Comparison of ENCODE assay signal across 21 cellular contexts in the genomic region with DNA sequence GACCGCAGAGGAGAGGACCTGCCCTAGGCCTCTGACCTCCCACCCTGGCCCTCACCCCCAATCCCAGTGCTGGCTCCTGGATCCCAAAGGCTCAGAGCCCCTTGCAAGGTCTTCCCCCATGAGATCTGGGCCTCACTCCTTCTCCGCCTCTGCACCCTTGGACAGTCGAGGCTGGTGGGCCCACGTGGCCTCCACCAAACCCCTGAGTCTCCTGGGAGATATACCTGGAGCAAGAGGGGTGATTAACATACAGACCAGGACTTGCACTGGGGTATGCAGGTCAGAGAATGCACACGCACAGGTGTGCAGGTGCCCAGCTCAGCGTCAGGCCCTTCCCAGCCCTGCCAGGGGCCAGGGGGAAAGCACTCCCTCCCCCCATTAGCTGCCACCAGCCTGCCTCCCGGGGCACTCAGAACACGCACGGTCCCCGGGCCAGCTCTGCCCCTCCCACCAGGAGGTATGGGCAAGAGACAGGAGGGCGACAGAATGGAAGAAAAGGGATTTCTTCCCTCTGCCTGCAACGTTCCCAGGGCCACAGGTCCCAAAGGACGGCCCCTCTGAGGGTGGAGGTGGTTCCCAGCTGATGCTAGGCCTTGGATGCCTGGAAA. TPM values are rescaled to one million over a fixed set of nuclear protein-coding genes. Genes with fewer than 3 reads are reported as not detected.
DNase-seq lines count a peak whose midpoint lies in the region; ATAC-seq, FAIRE-seq and TF ChIP-seq lines count a peak whose summit lies in the region.
"Had no signal": no experiment of that assay in that cellular context is flagged by ENCODE, and none has a peak within 500 bp of the region (broad histone marks: within the 10 kb centered on the region; RNA-seq: fewer than 3 reads in every experiment).

No MANE protein-coding gene starts in this region.

- H3K27me3 ChIP-seq in HepG2 (ENCODE audit: control insufficient read depth in 1 of 2, insufficient read depth in 2 of 2, low read length in 2 of 2) (peaks cover 8 to 44% of the 10 kb centered on the region in 2 experiments), right lobe of liver (no peaks in the 10 kb centered on the region), bronchial epithelial cell (ENCODE audit: control insufficient read depth, insufficient read depth, low read length) (no peaks in the 10 kb centered on the region), osteoblast (ENCODE audit: insufficient read depth, low read length) (peaks cover 17% of the 10 kb centered on the region), esophagus muscularis mucosa (peaks cover 0 to 62% (median 2%) of the 10 kb centered on the region in 4 donors)

- H3K27ac ChIP-seq in HepG2 (ENCODE audit: extremely low read length, insufficient read depth, low read length) = no peak overlapping the region
- no peak overlapping the region for H3K27ac ChIP-seq in right lobe of liver
- no peak overlapping the region for H3K27ac ChIP-seq in osteoblast (ENCODE audit: low read depth, low read length)
- no peak overlapping the region for H3K27ac ChIP-seq in esophagus muscularis mucosa (replicated peaks in 1 of 4)
- H3K27ac ChIP-seq: BLaER1 treated with 17β-estradiol and CSF1 and Interleukin-3, amounts not matched to agents 10 nM and 100 nM; SJCRH30 had no signal

- H3K9me3 ChIP-seq in HepG2 (ENCODE audit: low read length) (no peaks in the 10 kb centered on the region), right lobe of liver (no peaks in the 10 kb centered on the region), osteoblast (ENCODE audit: low read depth, low read length) (no peaks in the 10 kb centered on the region), esophagus muscularis mucosa (no peaks in the 10 kb centered on the region)
- H3K9me3 ChIP-seq: BLaER1 treated with 17β-estradiol and CSF1 and Interleukin-3, amounts not matched to agents 10 nM and 100 nM; SJCRH30 had no signal

- H3K4me3 ChIP-seq in HepG2 (replicated peaks in 1 of 3; ENCODE audit: insufficient read depth in 1 of 3, low read depth in 2 of 3, low read length in 3 of 3) = no peak overlapping the region
- no peak overlapping the region for H3K4me3 ChIP-seq in right lobe of liver
- H3K4me3 ChIP-seq in bronchial epithelial cell (ENCODE audit: low read depth, low read length) = no peak overlapping the region
- H3K4me3 ChIP-seq in osteoblast (ENCODE audit: insufficient read depth, low read length) = no peak overlapping the region
- no peak overlapping the region for H3K4me3 ChIP-seq in esophagus muscularis mucosa
- no peak overlapping the region for H3K4me3 ChIP-seq in foreskin fibroblast (ENCODE audit: low read depth in 1 of 2, low read length in 2 of 2)
- H3K4me3 ChIP-seq: BLaER1 treated with 17β-estradiol and CSF1 and Interleukin-3, amounts not matched to agents 10 nM and 100 nM; GM12878; SJCRH30 had no signal

- POLR2A ChIA-PET in HepG2 (lab: Yijun Ruan, JAX) = no interaction called here

- H3K79me2 ChIP-seq in HepG2 (ENCODE audit: insufficient read depth, low read length) (no peaks in the 10 kb centered on the region), osteoblast (ENCODE audit: insufficient read depth, low read length) (no peaks in the 10 kb centered on the region)

- no TSS peak for BruUV-seq in HepG2 (replicated peaks; lab: Mats Ljungman, UMichigan)

- no peak overlapping the region for H3K9ac ChIP-seq in HepG2 (ENCODE audit: insufficient read depth, low read depth, low read length)
- H3K9ac ChIP-seq: BLaER1 treated with 17β-estradiol and CSF1 and Interleukin-3, amounts not matched to agents 10 nM and 100 nM had no signal

- no peak overlapping the region for H3K4me2 ChIP-seq in HepG2 (ENCODE audit: low read depth, low read length)
- H3K4me2 ChIP-seq in osteoblast (ENCODE audit: insufficient read depth, low read length) = no peak overlapping the region
- H3K4me2 ChIP-seq: BLaER1 treated with 17β-estradiol and CSF1 and Interleukin-3, amounts not matched to agents 10 nM and 100 nM had no signal

- ATAC-seq in HepG2 = peak; percentile 13; the same call in 1 of the 3 replicates
- ATAC-seq in right lobe of liver = no peak
- ATAC-seq in HG02678 (IDR thresholded peaks at IDR 0.05; ENCODE audit: unreplicated experiment) = no peak
- ATAC-seq: GM12878 had no signal

- 21% methylated on average over 6 of the region's 13 CpGs for WGBS in HepG2 (ENCODE audit: low lambda C conversion rate)
- 53% methylated on average over 3 of the region's 13 CpGs for WGBS in right lobe of liver (ENCODE audit: insufficient coverage, low coverage, low lambda C conversion rate, missing lambda C conversion rate)
- WGBS in esophagus muscularis mucosa = 92% methylated on average over 11 of the region's 13 CpGs

- TF ChIP-seq EP300 in HepG2 (IDR thresholded peaks at IDR 0.05; ENCODE audit: low read depth in 2 of 2, low read length in 2 of 2) (no peak), HepG2 (CRISPR knock-in tag; IDR thresholded peaks at IDR 0.05; ENCODE audit: borderline replicate concordance) (no peak), esophagus muscularis mucosa (IDR thresholded peaks at IDR 0.05) (no peak)

- CTCF ChIA-PET in HepG2 (lab: Yijun Ruan, JAX; ENCODE audit: low intra/inter-chr PET ratio, low total read pairs) = no interaction called here

- no peaks in the 10 kb centered on the region for H3K36me3 ChIP-seq in HepG2 (replicated peaks in 1 of 2; ENCODE audit: control insufficient read depth in 1 of 2, insufficient read depth in 2 of 2, low read length in 2 of 2)
- H3K36me3 ChIP-seq in right lobe of liver = no peaks in the 10 kb centered on the region
- H3K36me3 ChIP-seq in bronchial epithelial cell (ENCODE audit: control insufficient read depth, insufficient read depth, low read length) = no peaks in the 10 kb centered on the region
- H3K36me3 ChIP-seq in osteoblast (ENCODE audit: insufficient read depth, low read length) = no peaks in the 10 kb centered on the region
- no peaks in the 10 kb centered on the region for H3K36me3 ChIP-seq in esophagus muscularis mucosa
- H3K36me3 ChIP-seq: BLaER1 treated with 17β-estradiol and CSF1 and Interleukin-3, amounts not matched to agents 10 nM and 100 nM; SJCRH30 had no signal

- no peak for TF ChIP-seq POLR2A in HepG2 (IDR thresholded peaks at IDR 0.05; ENCODE audit: insufficient read depth in 1 of 2, low read depth in 2 of 2, low read length in 2 of 2)
- no peak for TF ChIP-seq POLR2A in right lobe of liver (IDR thresholded peaks at IDR 0.05)
- TF ChIP-seq POLR2A in esophagus muscularis mucosa (IDR thresholded peaks at IDR 0.05; ENCODE audit: low read depth) = no peak

- H4K20me1 ChIP-seq in HepG2 (ENCODE audit: insufficient read depth, low read length) = no peaks in the 10 kb centered on the region
- no peaks in the 10 kb centered on the region for H4K20me1 ChIP-seq in osteoblast (ENCODE audit: insufficient read depth, low read length)
- H4K20me1 ChIP-seq: BLaER1 treated with 17β-estradiol and CSF1 and Interleukin-3, amounts not matched to agents 10 nM and 100 nM had no signal

- H3K4me1 ChIP-seq in HepG2 (ENCODE audit: insufficient read depth, low read length) = peaks cover 16% of the 10 kb centered on the region
- peaks cover 0 to 3% (median 0%) of the 10 kb centered on the region in 4 donors for H3K4me1 ChIP-seq in right lobe of liver
- no peaks in the 10 kb centered on the region for H3K4me1 ChIP-seq in osteoblast (ENCODE audit: insufficient read depth, low read length)
- peaks cover 0 to 5% (median 0%) of the 10 kb centered on the region in 4 donors for H3K4me1 ChIP-seq in esophagus muscularis mucosa
- H3K4me1 ChIP-seq: SJCRH30 had no signal

- intact Hi-C loops in HepG2 (cut with micrococcal nuclease; ENCODE audit: unreplicated experiment) = no loop called here
- intact Hi-C loops in right lobe of liver (cut with DNase I) = no loop called here
- intact Hi-C loops in esophagus muscularis mucosa (cut with DNase I) = no loop called here

- no peak overlapping the region for H2AFZ ChIP-seq in HepG2 (ENCODE audit: low read length)
- no peak overlapping the region for H2AFZ ChIP-seq in osteoblast (ENCODE audit: low read length)

- TF ChIP-seq RAD21 in HepG2 (CRISPR knock-in tag; IDR thresholded peaks at IDR 0.05) = no peak

- DNase-seq in HepG2 (ENCODE audit: low spot score) = no peak
- no peak for DNase-seq in right lobe of liver
- DNase-seq in bronchial epithelial cell (ENCODE audit: low read depth) = no peak
- peak; percentile 72 for DNase-seq in osteoblast (ENCODE audit: insufficient read length, low spot score, missing footprints)
- DNase-seq in esophagus muscularis mucosa (ENCODE audit: extremely low spot score) = no peak
- DNase-seq in foreskin fibroblast = no peak
- DNase-seq: CD4-positive, alpha-beta memory T cell; DND-41; KBM-7; MM.1S; NCI-H1092; NCI-H1436 treated with DMSO at 0.1 percent for 48 hours; NCI-H1930; NCI-H774; NK-92 treated with Interleukin-12 subunit alpha and Interleukin-12 subunit beta, amount 100 ng/mL, for 24 hours; SJCRH30 had no signal

- TF ChIP-seq CTCF in HepG2 (CRISPR knock-in tag; IDR thresholded peaks at IDR 0.05) = no peak
- no peak for TF ChIP-seq CTCF in right lobe of liver (IDR thresholded peaks at IDR 0.05)
- no peak for TF ChIP-seq CTCF in bronchial epithelial cell (IDR thresholded peaks at IDR 0.05; ENCODE audit: insufficient read depth, low read length, severe bottlenecking)
- TF ChIP-seq CTCF in osteoblast (IDR thresholded peaks at IDR 0.05; ENCODE audit: extremely low read depth, low read depth, low read length) = no peak
- no peak for TF ChIP-seq CTCF in esophagus muscularis mucosa (IDR thresholded peaks at IDR 0.05)
- no peak for TF ChIP-seq CTCF in foreskin fibroblast (IDR thresholded peaks at IDR 0.05; ENCODE audit: low read depth, low read length)

- FAIRE-seq in HepG2 (lab: Jason Lieb, UNC) (no peak), bronchial epithelial cell (lab: Jason Lieb, UNC) (peak; percentile 47)
- FAIRE-seq: GM12878, H54 had no signal

- in situ Hi-C loops in HepG2 (cut with HindIII; ENCODE audit: extremely low pct_ligation_motif_present, low pct_unique_long_range_greater_than_20kb) = no loop called here

RNA-seq across cellular contexts. Expression of a gene that starts 8.4 kb away (rescaled TPM):
- total RNA-seq in HepG2 (2016; rRNA removed; fragmentation: Illumina TruSeq; extraction: Trizol) (2.0 and 2.9 TPM in 2 replicates), right lobe of liver (1 to 10 TPM; 4.6 to 8.9 (median 6.4) TPM), bronchial epithelial cell (6.8 and 7.7 TPM in 2 replicates), osteoblast (under 0.01 TPM in 2 replicates), esophagus muscularis mucosa (10 to 100 TPM in 1 of 4 donors, 1 to 10 TPM in 3; 7.6 to 14.5 (median 8.6) TPM)
- total RNA-seq in HepG2 (2016; cell fraction: cytosol; rRNA removed; fragmentation: Illumina TruSeq; extraction: Trizol; ENCODE audit: low read depth) = 1.1 and 1.9 TPM in 2 replicates
- total RNA-seq in HepG2 (2016; cell fraction: insoluble cytoplasmic fraction; rRNA removed; fragmentation: Illumina TruSeq; extraction: Trizol) = 1.9 and 3.1 TPM in 2 replicates
- total RNA-seq in HepG2 (2016; cell fraction: membrane; rRNA removed; fragmentation: Illumina TruSeq; extraction: Trizol) = 2.0 and 3.2 TPM in 2 replicates
- total RNA-seq in HepG2 (2016; cell fraction: nucleus; rRNA removed; fragmentation: Illumina TruSeq; extraction: Trizol) = 2.9 and 3.4 TPM in 2 replicates
- polyA plus RNA-seq in HepG2 (2011; rRNA removed) = 2.0 and 2.4 TPM in 2 replicates
- polyA plus RNA-seq in HepG2 (2011; cell fraction: cytosol; rRNA removed) = 1.2 and 1.5 TPM in 2 replicates
- polyA plus RNA-seq in HepG2 (2011; cell fraction: nucleus; rRNA removed) = 9.9 and 12.9 TPM in 2 replicates
- polyA plus RNA-seq in HepG2 (2012) = 0.66 and 0.88 TPM in 2 replicates
- polyA plus RNA-seq in HepG2 (2016; cell fraction: cytosol; fragmentation: Illumina TruSeq; extraction: Trizol; ENCODE audit: low read depth) = 1.1 TPM in 2 replicates
- 2.0 and 3.3 TPM in 2 replicates for polyA plus RNA-seq in HepG2 (2016; cell fraction: insoluble cytoplasmic fraction; fragmentation: Illumina TruSeq; extraction: Trizol; ENCODE audit: low read depth)
- 1.5 and 2.4 TPM in 2 replicates for polyA plus RNA-seq in HepG2 (2016; cell fraction: membrane; fragmentation: Illumina TruSeq; extraction: Trizol; ENCODE audit: low read depth)
- polyA plus RNA-seq in HepG2 (2016; cell fraction: nucleus; fragmentation: Illumina TruSeq; extraction: Trizol; ENCODE audit: insufficient read depth, low read depth) = 9.3 and 11.8 TPM in 2 replicates
- polyA minus RNA-seq in HepG2 (2011; rRNA and poly(A)+ RNA removed; ENCODE audit: low replicate concordance) = 0.61 and 1.8 TPM in 2 replicates
- 0.79 and 1.8 TPM in 2 replicates for polyA minus RNA-seq in HepG2 (2011; cell fraction: cytosol; rRNA and poly(A)+ RNA removed)
- polyA minus RNA-seq in HepG2 (2011; cell fraction: nucleus; rRNA and poly(A)+ RNA removed) = 0.52 and 1.1 TPM in 2 replicates

RNA-seq across cellular contexts. Expression of a gene that starts 18.8 kb away (rescaled TPM):
- total RNA-seq in HepG2 (2016; rRNA removed; fragmentation: Illumina TruSeq; extraction: Trizol) = 0.22 and 1.0 TPM in 2 replicates
- 0.26 and 0.51 TPM in 2 replicates for total RNA-seq in HepG2 (2016; cell fraction: cytosol; rRNA removed; fragmentation: Illumina TruSeq; extraction: Trizol; ENCODE audit: low read depth)
- 0.37 and 1.2 TPM in 2 replicates for total RNA-seq in HepG2 (2016; cell fraction: insoluble cytoplasmic fraction; rRNA removed; fragmentation: Illumina TruSeq; extraction: Trizol)
- total RNA-seq in HepG2 (2016; cell fraction: membrane; rRNA removed; fragmentation: Illumina TruSeq; extraction: Trizol) = 0.28 and 0.48 TPM in 2 replicates
- total RNA-seq in HepG2 (2016; cell fraction: nucleus; rRNA removed; fragmentation: Illumina TruSeq; extraction: Trizol) = 1.3 and 2.0 TPM in 2 replicates
- polyA plus RNA-seq in HepG2 (2011; rRNA removed) = 0.37 and 0.46 TPM in 2 replicates
- polyA plus RNA-seq in HepG2 (2011; cell fraction: cytosol; rRNA removed) = 0.12 and 0.31 TPM in 2 replicates
- 6.6 and 8.0 TPM in 2 replicates for polyA plus RNA-seq in HepG2 (2011; cell fraction: nucleus; rRNA removed)
- polyA plus RNA-seq in HepG2 (2012) = 0.28 TPM in 2 replicates
- polyA plus RNA-seq in HepG2 (2016; cell fraction: cytosol; fragmentation: Illumina TruSeq; extraction: Trizol; ENCODE audit: low read depth) = 0.09 and 0.12 TPM in 2 replicates
- polyA plus RNA-seq in HepG2 (2016; cell fraction: insoluble cytoplasmic fraction; fragmentation: Illumina TruSeq; extraction: Trizol; ENCODE audit: low read depth) = 0.17 and 0.24 TPM in 2 replicates
- 0.20 and 0.23 TPM in 2 replicates for polyA plus RNA-seq in HepG2 (2016; cell fraction: membrane; fragmentation: Illumina TruSeq; extraction: Trizol; ENCODE audit: low read depth)
- 2.1 and 3.1 TPM in 2 replicates for polyA plus RNA-seq in HepG2 (2016; cell fraction: nucleus; fragmentation: Illumina TruSeq; extraction: Trizol; ENCODE audit: insufficient read depth, low read depth)
- polyA minus RNA-seq in HepG2 (2011; rRNA and poly(A)+ RNA removed; ENCODE audit: low replicate concordance) = 0.07 and 0.58 TPM in 2 replicates
- not detected in 2 replicates for polyA minus RNA-seq in HepG2 (2011; cell fraction: cytosol; rRNA and poly(A)+ RNA removed)
- 1.1 and 1.4 TPM in 2 replicates for polyA minus RNA-seq in HepG2 (2011; cell fraction: nucleus; rRNA and poly(A)+ RNA removed)
- under 1 TPM in 4 of 6 experiments, not detected in 2; 0.10 to 0.22 (median 0.12) TPM for total RNA-seq in right lobe of liver
- 0.53 and 1.3 TPM in 2 replicates for total RNA-seq in bronchial epithelial cell
- total RNA-seq in osteoblast = 0.88 and 1.1 TPM in 2 replicates
- total RNA-seq in esophagus muscularis mucosa = under 1 TPM in 3 of 4 donors, not detected in 1; 0.13 to 0.66 (median 0.29) TPM
- total RNA-seq: NCI-H460 had no signal
- polyA plus RNA-seq: CD4-positive, alpha-beta memory T cell had no signal
